25 cellular contexts compared by ENCODE assay signal in the genomic region with DNA sequence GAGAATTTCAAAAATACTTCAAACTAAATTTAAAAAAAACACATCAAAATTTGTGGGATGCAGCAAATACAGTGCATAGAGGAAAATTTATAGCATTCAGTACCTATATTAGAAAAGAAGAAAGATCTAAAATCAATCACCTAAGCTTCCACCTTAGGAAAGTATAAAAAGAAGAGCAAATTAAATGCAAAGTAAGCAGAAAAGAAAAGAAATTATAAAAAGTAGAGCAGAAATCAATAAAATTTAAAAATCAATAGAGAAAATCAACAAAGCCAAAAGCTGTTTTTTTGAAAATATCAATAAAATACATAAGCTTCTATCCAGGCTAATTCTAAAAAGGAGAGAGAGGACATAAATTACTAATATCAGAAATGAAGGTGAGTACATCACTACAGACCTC.
A peak's percentile ranks its signal among the peaks of the same experiment; 100 is the strongest.
DNase-seq lines count a peak whose midpoint lies in the region; ATAC-seq, FAIRE-seq and TF ChIP-seq lines count a peak whose summit lies in the region.
"Had no signal": no experiment of that assay in that cellular context is flagged by ENCODE, and none has a peak within 500 bp of the region (broad histone marks: within the 10 kb centered on the region; RNA-seq: fewer than 3 reads in every experiment).

No MANE protein-coding gene starts in this region.

- TF ChIP-seq CTCF in HepG2 (CRISPR knock-in tag; IDR thresholded peaks at IDR 0.05) (no peak), right lobe of liver (IDR thresholded peaks at IDR 0.05) (no peak)

- no peaks in the 10 kb centered on the region for H3K36me3 Mint-ChIP-seq in activated CD4-positive, alpha-beta memory T cell treated with anti-CD3 and anti-CD28 coated beads, Interleukin-2, amount 10 ng/mL, durations not matched to agents 7 days and 5 days (ENCODE audit: low read depth)
- H3K36me3 Mint-ChIP-seq: CD14-positive monocyte; CD4-positive, alpha-beta memory T cell; CD4-positive, CD25-positive, alpha-beta regulatory T cell; CD8-positive, alpha-beta memory T cell had no signal

- H3K4me1 ChIP-seq in HepG2 (ENCODE audit: insufficient read depth, low read length) (no peaks in the 10 kb centered on the region), right lobe of liver (no peaks in the 10 kb centered on the region)
- H3K4me1 ChIP-seq: BE2C, BLaER1 had no signal

- POLR2A ChIA-PET in HepG2 (lab: Yijun Ruan, JAX): no interaction called here
- POLR2A ChIA-PET in activated CD4-positive, alpha-beta memory T cell treated with anti-CD3 and anti-CD28 coated beads, Interleukin-2, amount 10 ng/mL, durations not matched to agents 7 days and 5 days (lab: Charles Lee): no interaction called here

- peaks cover 2% of the 10 kb centered on the region for H3K27me3 Mint-ChIP-seq in activated CD4-positive, alpha-beta memory T cell treated with anti-CD3 and anti-CD28 coated beads, Interleukin-2, amount 10 ng/mL, durations not matched to agents 7 days and 5 days

- no peaks in the 10 kb centered on the region for H3K9me3 Mint-ChIP-seq in activated CD4-positive, alpha-beta memory T cell treated with anti-CD3 and anti-CD28 coated beads, Interleukin-2, amount 10 ng/mL, durations not matched to agents 7 days and 5 days
- H3K9me3 Mint-ChIP-seq: CD4-positive, alpha-beta memory T cell had no signal

- ATAC-seq in HepG2: no peak
- ATAC-seq in right lobe of liver: no peak
- ATAC-seq: GM12878 had no signal

- CTCF ChIA-PET in HepG2 (lab: Yijun Ruan, JAX; ENCODE audit: low intra/inter-chr PET ratio, low total read pairs): no interaction called here
- CTCF ChIA-PET in activated CD4-positive, alpha-beta memory T cell treated with anti-CD3 and anti-CD28 coated beads, Interleukin-2, amount 10 ng/mL, durations not matched to agents 7 days and 5 days (lab: Charles Lee): no interaction called here

- TF ChIP-seq POLR2A in HepG2 (IDR thresholded peaks at IDR 0.05; ENCODE audit: insufficient read depth in 1 of 2, low read depth in 2 of 2, low read length in 2 of 2) (no peak), right lobe of liver (IDR thresholded peaks at IDR 0.05) (no peak)

- no peak for TF ChIP-seq RAD21 in HepG2 (CRISPR knock-in tag; IDR thresholded peaks at IDR 0.05)

- H3K79me2 ChIP-seq in HepG2 (ENCODE audit: insufficient read depth, low read length): no peaks in the 10 kb centered on the region

- no peak overlapping the region for H2AFZ ChIP-seq in HepG2 (ENCODE audit: low read length)

- DNase-seq in HepG2 (ENCODE audit: low spot score) (no peak), right lobe of liver (no peak), NCI-H2171 treated with DMSO at 0.1 percent for 48 hours (lab: John Stamatoyannopoulos, UW) (no peak)
- DNase-seq in activated CD4-positive, alpha-beta memory T cell treated with anti-CD3 and anti-CD28 coated beads, Interleukin-2, amount 10 ng/mL, durations not matched to agents 7 days and 5 days: no peak
- DNase-seq: ACHN; BE2C; C1 segment of cervical spinal cord; CD4-positive, alpha-beta memory T cell; CD4-positive, CD25-positive, alpha-beta regulatory T cell; CD8-positive, alpha-beta memory T cell; COR-L47; DMS 273 treated with DMSO at 0.1 percent for 48 hours; DMS153; DMS53; DMS79; DND-41; EL; GDM1 had no signal

- H3K4me3 ChIP-seq in HepG2 (replicated peaks in 1 of 3; ENCODE audit: insufficient read depth in 1 of 3, low read depth in 2 of 3, low read length in 3 of 3): no peak overlapping the region
- no peak overlapping the region for H3K4me3 ChIP-seq in right lobe of liver
- H3K4me3 ChIP-seq: BLaER1, GM12878 had no signal

- H3K36me3 ChIP-seq in HepG2 (replicated peaks in 1 of 2; ENCODE audit: control insufficient read depth in 1 of 2, insufficient read depth in 2 of 2, low read length in 2 of 2) (no peaks in the 10 kb centered on the region), right lobe of liver (no peaks in the 10 kb centered on the region)
- H3K36me3 ChIP-seq: BE2C, BLaER1 had no signal

- no peak overlapping the region for H3K4me3 Mint-ChIP-seq in activated CD4-positive, alpha-beta memory T cell treated with anti-CD3 and anti-CD28 coated beads, Interleukin-2, amount 10 ng/mL, durations not matched to agents 7 days and 5 days
- H3K4me3 Mint-ChIP-seq: CD14-positive monocyte; CD4-positive, alpha-beta memory T cell; CD4-positive, CD25-positive, alpha-beta regulatory T cell; CD8-positive, alpha-beta memory T cell had no signal

- H3K9me3 ChIP-seq in HepG2 (ENCODE audit: low read length) (no peaks in the 10 kb centered on the region), right lobe of liver (no peaks in the 10 kb centered on the region)
- H3K9me3 ChIP-seq: BE2C, BLaER1 had no signal

- no TSS peak for BruUV-seq in HepG2 (replicated peaks; lab: Mats Ljungman, UMichigan)

- in situ Hi-C loops in HepG2 (cut with HindIII; ENCODE audit: extremely low pct_ligation_motif_present, low pct_unique_long_range_greater_than_20kb): no loop called here

- intact Hi-C loops in HepG2 (cut with micrococcal nuclease; ENCODE audit: unreplicated experiment): no loop called here
- intact Hi-C loops in right lobe of liver (cut with DNase I): no loop called here

- H3K27ac ChIP-seq in HepG2 (ENCODE audit: extremely low read length, insufficient read depth, low read length): no peak overlapping the region
- H3K27ac ChIP-seq in right lobe of liver: no peak overlapping the region
- H3K27ac ChIP-seq: 22Rv1, BLaER1 had no signal

- TF ChIP-seq EP300 in HepG2 (IDR thresholded peaks at IDR 0.05; ENCODE audit: low read depth in 2 of 2, low read length in 2 of 2): no peak
- no peak for TF ChIP-seq EP300 in HepG2 (CRISPR knock-in tag; IDR thresholded peaks at IDR 0.05; ENCODE audit: borderline replicate concordance)

- no peak for FAIRE-seq in HepG2 (lab: Jason Lieb, UNC)
- peak; percentile 45 for FAIRE-seq in TTC549 (lab: Jason Lieb, UNC)
- FAIRE-seq: GM12892, GM18507 had no signal

- no peak overlapping the region for H3K27ac Mint-ChIP-seq in activated CD4-positive, alpha-beta memory T cell treated with anti-CD3 and anti-CD28 coated beads, Interleukin-2, amount 10 ng/mL, durations not matched to agents 7 days and 5 days
- H3K27ac Mint-ChIP-seq: CD14-positive monocyte; CD4-positive, alpha-beta memory T cell; CD8-positive, alpha-beta memory T cell had no signal

- H3K4me2 ChIP-seq in HepG2 (ENCODE audit: low read depth, low read length): no peak overlapping the region
- H3K4me2 ChIP-seq: BLaER1 had no signal

- peaks cover 7% of the 10 kb centered on the region for H3K4me1 Mint-ChIP-seq in activated CD4-positive, alpha-beta memory T cell treated with anti-CD3 and anti-CD28 coated beads, Interleukin-2, amount 10 ng/mL, durations not matched to agents 7 days and 5 days
- H3K4me1 Mint-ChIP-seq: CD14-positive monocyte; CD4-positive, CD25-positive, alpha-beta regulatory T cell; CD8-positive, alpha-beta memory T cell had no signal

- H4K20me1 ChIP-seq in HepG2 (ENCODE audit: insufficient read depth, low read length): no peaks in the 10 kb centered on the region
- H4K20me1 ChIP-seq: BLaER1 had no signal

- no peaks in the 10 kb centered on the region; a peak in 1 of 5 replicates for H3K27me3 ChIP-seq in HepG2 (ENCODE audit: control insufficient read depth in 1 of 2, insufficient read depth in 2 of 2, low read length in 2 of 2)
- no peaks in the 10 kb centered on the region for H3K27me3 ChIP-seq in right lobe of liver
- H3K27me3 ChIP-seq: BLaER1 had no signal

- H3K9ac ChIP-seq in HepG2 (ENCODE audit: insufficient read depth, low read depth, low read length): no peak overlapping the region
- H3K9ac ChIP-seq: BLaER1 had no signal

TF ChIP-seq in HepG2, 621 proteins besides CTCF, POLR2A, EP300 and RAD21:
- TF ChIP-seq GTF3A (CRISPR knock-in tag; conservative IDR thresholded peaks at IDR 0.05) (no peak), MAFK (conservative IDR thresholded peaks at IDR 0.05 in 1 of 2, IDR thresholded peaks at IDR 0.05 in 1 of 2; ENCODE audit: low read length in 2 of 2) (peak; percentile 52 to 82; a peak in 3 of 4 replicates), MAFF (IDR thresholded peaks at IDR 0.05; ENCODE audit: low read depth, low read length) (peak; percentile 69; the same call in 1 of the 2 replicates)
